9 cellular contexts compared by ENCODE assay signal in genomic region chr7:135774284-135774683, GRCh38. TPM values are rescaled to one million over a fixed set of nuclear protein-coding genes. Genes with fewer than 3 reads are reported as not detected.
DNase-seq lines count a peak whose midpoint lies in the region; ATAC-seq and TF ChIP-seq lines count a peak whose summit lies in the region.
"Had no signal": no experiment of that assay in that cellular context is flagged by ENCODE, and none has a peak within 500 bp of the region (broad histone marks: within the 10 kb centered on the region; RNA-seq: fewer than 3 reads in every experiment).

No MANE protein-coding gene starts in this region.

- peak; percentile 58 to 93 for DNase-seq in T47D (ENCODE audit: low read depth in 1 of 2, low spot score in 1 of 2)
- DNase-seq in MCF 10A (ENCODE audit: unreplicated experiment) = no peak
- DNase-seq in SJCRH30 = peak; percentile 25 to 35
- DNase-seq in iPS-NIHi11 (ENCODE audit: low spot score) = peak; percentile 41
- DNase-seq in vagina (ENCODE audit: extremely low spot score in 2 of 2) = peak; percentile 32 to 61
- DNase-seq in NCI-H2227 (lab: John Stamatoyannopoulos, UW; ENCODE audit: unreplicated experiment) = no peak

- intact Hi-C loops in MCF 10A (cut with micrococcal nuclease) (no loop called here), vagina (cut with DNase I) (no loop called here)

- H3K9me3 Mint-ChIP-seq in MCF 10A (ENCODE audit: unreplicated experiment) = peaks cover 8% of the 10 kb centered on the region

- BruUV-seq in MCF 10A (replicated peaks; lab: Mats Ljungman, UMichigan) = no TSS peak

- H3K36me3 Mint-ChIP-seq in MCF 10A (ENCODE audit: insufficient read depth, unreplicated experiment) = no peaks in the 10 kb centered on the region

- ATAC-seq in GM18868 (IDR thresholded peaks at IDR 0.05; ENCODE audit: unreplicated experiment) = no peak
- no peak for ATAC-seq in HG03439 (IDR thresholded peaks at IDR 0.05; ENCODE audit: unreplicated experiment)

- POLR2A ChIA-PET in MCF 10A (lab: Yijun Ruan, JAX) = interaction anchor here (0.7 kb wide), 1 partner anchor 111 kb away, joined by 5 read pairs; no protein-coding TSS in a partner anchor

- CTCF ChIA-PET in MCF 10A (lab: Yijun Ruan, JAX) = interaction anchor here (0.6 to 1.3 kb wide), 5 partner anchors 10 to 235 kb away, joined by 3 to 5 read pairs (median 3); no protein-coding TSS in a partner anchor

- in situ Hi-C loops in T47D (cut with HindIII; ENCODE audit: low pct_unique_long_range_greater_than_20kb, low sequenced_read_pairs) = no loop called here

- peaks cover 9% of the 10 kb centered on the region for H3K9me3 ChIP-seq in SJCRH30 (replicated peaks)
- H3K9me3 ChIP-seq in vagina = no peaks in the 10 kb centered on the region

- no peaks in the 10 kb centered on the region for H3K27me3 Mint-ChIP-seq in MCF 10A (ENCODE audit: insufficient read depth, unreplicated experiment)

- H3K4me3 ChIP-seq in SJCRH30 = no peak overlapping the region
- H3K4me3 ChIP-seq in vagina = no peak overlapping the region
- H3K4me3 ChIP-seq: SJSA1 had no signal

- H3K36me3 ChIP-seq in SJCRH30 = no peaks in the 10 kb centered on the region
- no peaks in the 10 kb centered on the region for H3K36me3 ChIP-seq in vagina
- H3K36me3 ChIP-seq: SJSA1 had no signal

- H3K4me1 Mint-ChIP-seq in MCF 10A (ENCODE audit: insufficient read depth, unreplicated experiment) = peaks cover 7% of the 10 kb centered on the region

- H3K27me3 ChIP-seq in SJCRH30 = no peaks in the 10 kb centered on the region
- H3K27me3 ChIP-seq in vagina = no peaks in the 10 kb centered on the region
- H3K27me3 ChIP-seq: SJSA1 had no signal

- H3K4me3 Mint-ChIP-seq in MCF 10A (ENCODE audit: unreplicated experiment) = no peak overlapping the region

- H3K27ac ChIP-seq in SJCRH30 (no peak overlapping the region; the same call in 1 of the 2 replicates), vagina (no peak overlapping the region)
- H3K27ac ChIP-seq: SJSA1 had no signal

- H3K4me1 ChIP-seq in SJCRH30 (peaks cover 28% of the 10 kb centered on the region), vagina (no peaks in the 10 kb centered on the region)

- no peak overlapping the region for H3K27ac Mint-ChIP-seq in MCF 10A (ENCODE audit: low read depth, unreplicated experiment)

- TF ChIP-seq POLR2A in vagina (IDR thresholded peaks at IDR 0.05) = no peak

- TF ChIP-seq CTCF in MCF 10A (IDR thresholded peaks at IDR 0.05; ENCODE audit: unreplicated experiment) = no peak
- TF ChIP-seq CTCF in vagina (IDR thresholded peaks at IDR 0.05) = no peak

RNA-seq across cellular contexts. Expression of gene FAM180A, which starts 25.7 kb away (rescaled TPM):
- total RNA-seq in MCF 10A (2022) (0.17 TPM in 1 of 2 replicates, not detected in the other), vagina (7.1 TPM)
- 0.12 TPM in 1 of 2 replicates, not detected in the other for total RNA-seq in SJCRH30 (2014; rRNA removed; shearing (Covaris generic))

RNA-seq across cellular contexts. Expression of gene SLC13A4, which starts 46.3 kb away (rescaled TPM):
- not detected in 2 replicates for total RNA-seq in MCF 10A (2022)
- 0.08 and 0.30 TPM in 2 replicates for total RNA-seq in SJCRH30 (2014; rRNA removed; shearing (Covaris generic))
- total RNA-seq in vagina = not detected
- total RNA-seq: SJSA1 had no signal

Comparison
In these comparisons a context has a peak if more than half of its experiments do, and no peak if none do; other contexts are left out.
1. DNase-seq: peak in T47D (2 of 2), SJCRH30 (2 of 2), iPS-NIHi11 (single experiment) and vagina (2 of 2); none in MCF 10A (single experiment) and NCI-H2227 (single experiment).